In the genomic region with DNA sequence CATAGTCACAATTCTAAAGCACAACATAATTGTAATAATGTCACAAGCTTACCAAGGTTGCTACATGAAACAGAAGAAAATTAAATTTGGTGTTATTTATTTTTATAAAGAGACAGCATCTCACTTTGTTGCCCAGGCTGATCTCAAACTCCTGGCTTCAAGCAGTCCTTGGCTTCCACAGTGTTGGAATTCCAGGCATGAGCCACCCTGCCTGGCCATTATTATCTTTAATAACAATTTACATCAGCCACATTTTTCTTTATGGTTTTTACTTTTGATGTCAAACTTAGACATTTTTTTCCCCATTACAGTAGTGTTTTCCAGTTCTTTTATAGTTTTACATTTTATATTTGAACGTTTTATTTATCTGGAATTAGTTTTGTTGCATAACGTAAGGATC, we compare ENCODE assay signal across 13 cellular contexts.
"Had no signal": no experiment of that assay in that cellular context is flagged by ENCODE, and none has a peak within 500 bp of the region (broad histone marks: within the 10 kb centered on the region; RNA-seq: fewer than 3 reads in every experiment).

No MANE protein-coding gene starts in this region.

- H3K36me3 ChIP-seq: ovary had no signal

- H3K27ac ChIP-seq: body of pancreas, foreskin keratinocyte, ovary had no signal

- H3K36me3 Mint-ChIP-seq: WTC11 had no signal

- ATAC-seq: body of pancreas, foreskin keratinocyte, left lobe of liver, WTC11 had no signal

- DNase-seq: activated CD4-positive, alpha-beta T cell treated with anti-CD3 and anti-CD28 coated beads for 48 hours; activated CD8-positive, alpha-beta memory T cell treated with anti-CD3 and anti-CD28 coated beads for 24 hours; activated naive CD4-positive, alpha-beta T cell treated with Interleukin-2 at 50 U/mL for 16 hours; body of pancreas; foreskin keratinocyte; nephron progenitor cell; ovary; stimulated activated CD4-positive, alpha-beta T cell treated with anti-CD3 and anti-CD28 coated beads, Interleukin-2, amount 100 ng/mL, for 48 hours had no signal

- H3K4me3 ChIP-seq: body of pancreas, ovary had no signal

- H3K27ac Mint-ChIP-seq: nephron progenitor cell; stimulated activated naive CD8-positive, alpha-beta T cell treated with anti-CD3 and anti-CD28 coated beads, Interleukin-15, Interleukin-2, amounts not matched to agents 100 ng/mL and 50 ng/mL, for 24 hours; T-helper 1 cell treated with Interleukin-12 subunit alpha and Interleukin-12 subunit beta and Interleukin-4 antibody, amounts not matched to agents 30 μg/mL and 1 μg/mL, for 36 hours had no signal

- H3K9me3 Mint-ChIP-seq: nephron progenitor cell; stimulated activated naive CD8-positive, alpha-beta T cell treated with anti-CD3 and anti-CD28 coated beads, Interleukin-15, Interleukin-2, amounts not matched to agents 100 ng/mL and 50 ng/mL, for 24 hours; T-helper 1 cell treated with Interleukin-12 subunit alpha and Interleukin-12 subunit beta and Interleukin-4 antibody, amounts not matched to agents 30 μg/mL and 1 μg/mL, for 36 hours; WTC11 had no signal

- H3K27me3 ChIP-seq: body of pancreas, foreskin keratinocyte, ovary had no signal

- H3K9me3 ChIP-seq: body of pancreas, ovary had no signal

- FAIRE-seq: islet of Langerhans had no signal

- H3K4me1 ChIP-seq: body of pancreas had no signal
